In the genomic region with DNA sequence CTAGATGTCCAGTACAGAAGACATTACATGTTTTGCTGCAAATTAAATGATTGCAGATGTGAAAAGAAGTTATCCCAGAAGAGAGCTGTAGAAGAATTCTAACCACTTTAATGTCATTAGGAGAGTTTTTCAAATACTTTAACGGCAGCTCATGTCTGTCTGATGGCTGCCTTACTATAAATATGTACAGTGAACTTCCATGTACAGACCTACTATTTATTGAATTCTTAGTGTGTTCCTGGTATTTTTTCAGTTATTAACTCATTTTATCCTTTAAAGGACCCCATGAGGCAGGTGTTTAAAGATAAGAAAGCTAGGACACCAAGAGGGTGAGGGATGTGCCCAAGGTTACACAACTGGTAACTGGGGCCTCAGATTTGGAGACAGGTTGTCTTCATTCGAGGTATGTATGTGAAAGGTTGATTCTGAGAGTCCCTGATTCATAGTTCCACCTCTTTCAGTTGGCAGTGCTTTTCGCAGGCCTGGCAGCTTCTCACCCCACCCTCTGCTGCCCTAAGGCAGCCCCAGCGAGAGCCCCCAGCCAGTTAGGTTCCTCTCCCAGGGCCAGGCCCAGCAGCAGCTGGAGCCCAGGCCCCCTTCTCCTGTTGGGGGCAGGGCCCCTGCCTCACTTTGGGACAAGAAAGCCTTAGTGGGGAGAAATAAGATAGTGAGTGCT, we compare ENCODE assay signal across 14 cellular contexts.
DNase-seq lines count a peak whose midpoint lies in the region; ATAC-seq lines count a peak whose summit lies in the region.
"Had no signal": no experiment of that assay in that cellular context is flagged by ENCODE, and none has a peak within 500 bp of the region (broad histone marks: within the 10 kb centered on the region; RNA-seq: fewer than 3 reads in every experiment).

No MANE protein-coding gene starts in this region.

- peak overlapping the region; percentile 10 for H3K27ac ChIP-seq in subcutaneous abdominal adipose tissue (ENCODE audit: low read depth, low read length)
- H3K27ac ChIP-seq: foreskin keratinocyte had no signal

- H3K4me3 Mint-ChIP-seq in activated naive CD4-positive, alpha-beta T cell treated with anti-CD3 and anti-CD28 coated beads, Interleukin-2, amount 10 ng/mL, durations not matched to agents 7 days and 5 days: no peak overlapping the region
- no peak overlapping the region for H3K4me3 Mint-ChIP-seq in effector memory CD8-positive, alpha-beta T cell
- H3K4me3 Mint-ChIP-seq: activated CD4-positive, alpha-beta memory T cell treated with anti-CD3 and anti-CD28 coated beads for 36 hours had no signal

- no peaks in the 10 kb centered on the region for H3K4me1 Mint-ChIP-seq in activated naive CD4-positive, alpha-beta T cell treated with anti-CD3 and anti-CD28 coated beads, Interleukin-2, amount 10 ng/mL, durations not matched to agents 7 days and 5 days
- H3K4me1 Mint-ChIP-seq in effector memory CD8-positive, alpha-beta T cell (ENCODE audit: low read depth in 2 of 2): peaks cover 20 to 33% of the 10 kb centered on the region in 2 donors

- no peak overlapping the region for H3K9ac ChIP-seq in subcutaneous abdominal adipose tissue (ENCODE audit: low read length in 5 of 5)

- no peaks in the 10 kb centered on the region for H3K9me3 ChIP-seq in subcutaneous abdominal adipose tissue (ENCODE audit: control insufficient read depth in 5 of 5, low read length in 5 of 5)

- H3K9me3 Mint-ChIP-seq in activated naive CD4-positive, alpha-beta T cell treated with anti-CD3 and anti-CD28 coated beads, Interleukin-2, amount 10 ng/mL, durations not matched to agents 7 days and 5 days: peaks cover 15% of the 10 kb centered on the region
- no peaks in the 10 kb centered on the region for H3K9me3 Mint-ChIP-seq in effector memory CD8-positive, alpha-beta T cell
- H3K9me3 Mint-ChIP-seq: activated CD4-positive, alpha-beta memory T cell treated with anti-CD3 and anti-CD28 coated beads for 36 hours had no signal

- H3K4me3 ChIP-seq in subcutaneous abdominal adipose tissue (ENCODE audit: low read depth in 1 of 5, low read length in 5 of 5): no peak overlapping the region

- H3K36me3 Mint-ChIP-seq in activated naive CD4-positive, alpha-beta T cell treated with anti-CD3 and anti-CD28 coated beads, Interleukin-2, amount 10 ng/mL, durations not matched to agents 7 days and 5 days: peaks cover 60% of the 10 kb centered on the region
- H3K36me3 Mint-ChIP-seq in effector memory CD8-positive, alpha-beta T cell (ENCODE audit: insufficient read depth): peaks cover 30% of the 10 kb centered on the region

- H3K27me3 ChIP-seq in subcutaneous abdominal adipose tissue (ENCODE audit: control insufficient read depth in 5 of 5, insufficient read depth in 4 of 5, low read length in 5 of 5): no peaks in the 10 kb centered on the region
- H3K27me3 ChIP-seq: foreskin keratinocyte had no signal

- no peaks in the 10 kb centered on the region for H3K27me3 Mint-ChIP-seq in activated naive CD4-positive, alpha-beta T cell treated with anti-CD3 and anti-CD28 coated beads, Interleukin-2, amount 10 ng/mL, durations not matched to agents 7 days and 5 days
- H3K27me3 Mint-ChIP-seq in effector memory CD8-positive, alpha-beta T cell: no peaks in the 10 kb centered on the region
- H3K27me3 Mint-ChIP-seq: activated CD4-positive, alpha-beta memory T cell treated with anti-CD3 and anti-CD28 coated beads for 36 hours had no signal

- no peak for ATAC-seq in effector memory CD8-positive, alpha-beta T cell (replicated peaks)
- ATAC-seq: foreskin keratinocyte had no signal

- CTCF ChIA-PET in activated naive CD4-positive, alpha-beta T cell treated with anti-CD3 and anti-CD28 coated beads, Interleukin-2, amount 10 ng/mL, durations not matched to agents 7 days and 5 days (lab: Charles Lee): interaction anchor here (0.8 kb wide), 1 partner anchor 185 kb away, joined by 3 read pairs; no protein-coding TSS in a partner anchor

- peak overlapping the region; percentile 77 for H3K27ac Mint-ChIP-seq in activated naive CD4-positive, alpha-beta T cell treated with anti-CD3 and anti-CD28 coated beads, Interleukin-2, amount 10 ng/mL, durations not matched to agents 7 days and 5 days
- H3K27ac Mint-ChIP-seq in effector memory CD8-positive, alpha-beta T cell: peak overlapping the region; percentile 38 to 63
- H3K27ac Mint-ChIP-seq: activated CD4-positive, alpha-beta memory T cell treated with anti-CD3 and anti-CD28 coated beads for 36 hours had no signal

- H3K4me1 ChIP-seq in subcutaneous abdominal adipose tissue (ENCODE audit: control insufficient read depth in 5 of 5, insufficient read depth in 5 of 5, low read length in 5 of 5): peaks cover 0 to 26% (median 23%) of the 10 kb centered on the region in 5 donors
- H3K4me1 ChIP-seq: foreskin keratinocyte had no signal

- peaks cover 14 to 76% (median 67%) of the 10 kb centered on the region in 5 donors for H3K36me3 ChIP-seq in subcutaneous abdominal adipose tissue (ENCODE audit: control insufficient read depth in 5 of 5, insufficient read depth in 5 of 5, low read length in 5 of 5)

- DNase-seq in activated naive CD4-positive, alpha-beta T cell treated with anti-CD3 and anti-CD28 coated beads, Interleukin-2, amount 10 ng/mL, durations not matched to agents 7 days and 5 days: no peak
- no peak for DNase-seq in activated naive CD4-positive, alpha-beta T cell treated with anti-CD3 and anti-CD28 coated beads, Interleukin-2, amount 50 U/mL, for 16 hours
- no peak for DNase-seq in effector memory CD8-positive, alpha-beta T cell
- DNase-seq in hepatic stellate cell (ENCODE audit: low spot score): peak; percentile 22
- no peak for DNase-seq in NCI-H345 (lab: John Stamatoyannopoulos, UW)
- DNase-seq in cortex of kidney (lab: John Stamatoyannopoulos, UW): no peak
- no peak for DNase-seq in activated CD4-positive, CD25-positive, alpha-beta regulatory T cell treated with anti-CD3 and anti-CD28 coated beads, Interleukin-2, amount 50 U/mL, for 72 hours
- DNase-seq: 8988T; activated CD4-positive, alpha-beta memory T cell treated with anti-CD3 and anti-CD28 coated beads for 36 hours; anterior cingulate cortex; foreskin keratinocyte; KG1; occipital lobe had no signal
